8 cellular contexts compared by ENCODE assay signal in the genomic region with DNA sequence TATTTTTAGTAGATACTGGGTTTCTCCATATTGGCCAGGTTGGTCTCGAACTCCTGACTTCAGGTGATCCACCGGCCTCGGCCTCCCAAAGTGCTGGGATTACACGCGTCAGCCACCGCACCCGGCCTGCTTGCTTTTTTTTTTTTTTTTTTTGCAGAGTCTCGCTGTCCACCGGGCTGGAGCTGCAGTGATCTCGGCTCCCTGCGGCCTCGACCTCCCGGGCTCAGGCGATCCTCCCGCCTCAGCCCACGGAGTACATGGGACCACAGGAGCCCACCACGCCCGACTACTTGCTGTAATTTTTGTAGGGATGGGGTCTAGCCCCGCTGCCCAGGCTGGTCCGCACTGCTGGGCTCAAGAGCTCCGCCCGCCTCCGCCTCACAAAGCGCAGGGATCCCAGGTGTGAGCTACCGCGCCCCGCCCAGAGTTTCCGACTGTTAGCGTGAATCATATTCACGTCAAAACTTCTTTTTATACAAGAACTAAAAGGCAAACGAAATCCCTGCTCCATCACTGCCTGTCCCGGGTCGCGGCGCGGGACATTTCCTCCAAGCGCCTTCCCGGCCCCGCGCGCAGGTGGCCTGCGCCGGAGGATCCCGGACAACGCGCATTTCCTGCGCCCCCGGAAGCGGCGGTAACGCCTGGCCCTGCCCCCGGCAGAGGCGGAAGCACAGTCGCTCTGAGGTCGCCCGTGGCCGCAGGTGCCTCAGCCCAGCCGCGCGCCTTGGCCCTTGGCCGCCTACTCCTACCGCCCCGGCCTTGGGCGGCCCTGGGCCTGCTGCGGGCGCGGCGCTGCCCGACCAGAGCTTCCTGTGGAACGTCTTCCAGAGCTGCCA. TPM values are rescaled to one million over a fixed set of nuclear protein-coding genes. Genes with fewer than 3 reads are reported as not detected.
DNase-seq lines count a peak whose midpoint lies in the region; ATAC-seq, FAIRE-seq and TF ChIP-seq lines count a peak whose summit lies in the region.
"Not testable (repeated sequence)": the region's sequence is repeated elsewhere in the genome, so short reads cannot be mapped to it uniquely, and the experiment has no call there.

No MANE protein-coding gene starts in this region.

- not testable (repeated sequence) for H3K9me3 ChIP-seq in adipocyte (ENCODE audit: control insufficient read depth, low read length); tibial artery

- H3K27ac ChIP-seq in tibial artery, result peak overlapping the region; percentile 54

- H3K36me3 ChIP-seq in adipocyte (ENCODE audit: control insufficient read depth, insufficient read depth, low read length, severe bottlenecking); tibial artery: not testable (repeated sequence)

- not testable (repeated sequence) for H3K4me1 ChIP-seq in adipocyte (ENCODE audit: control insufficient read depth, insufficient read depth, low read length); tibial artery

- H3K27me3 ChIP-seq in adipocyte (replicated peaks; ENCODE audit: control insufficient read depth, insufficient read depth, low read length); tibial artery: not testable (repeated sequence)

- peak overlapping the region; percentile 51 for H3K9ac ChIP-seq in adipocyte (ENCODE audit: low read length)

- intact Hi-C loops in left cardiac atrium (cut with DNase I); tibial artery (cut with DNase I; ENCODE audit: low total_unique reads): not testable (repeated sequence)

- TF ChIP-seq CTCF in omental fat pad (IDR thresholded peaks at IDR 0.05); tibial artery (IDR thresholded peaks at IDR 0.05): not testable (repeated sequence)

- H3K4me3 ChIP-seq in adipocyte (ENCODE audit: low read length), result peak overlapping the region; percentile 70
- H3K4me3 ChIP-seq in tibial artery, result peak overlapping the region; percentile 49 to 55

- FAIRE-seq in GM18507 (lab: Jason Lieb, UNC), result peak; percentile 69

- DNase-seq in GM18507 (ENCODE audit: extremely low spot score, insufficient read length, low read depth); adipocyte (ENCODE audit: low read depth); left cardiac atrium; omental fat pad (ENCODE audit: low spot score); tibial artery: not testable (repeated sequence)
- DNase-seq in T-helper 2 cell, result peak in 3 of 5 experiments; percentile 26 to 53 (median 36)

- ATAC-seq in GM21786 (IDR thresholded peaks at IDR 0.05; ENCODE audit: unreplicated experiment) (peak; percentile 92), HG03342 (IDR thresholded peaks at IDR 0.05; ENCODE audit: unreplicated experiment) (peak; percentile 88), left cardiac atrium (peak; percentile 98 to 99), omental fat pad (ENCODE audit: low FRiP score) (peak; percentile 97)

RNA-seq across cellular contexts. Expression of a gene that starts 50.9 kb away (rescaled TPM):
- total RNA-seq in left cardiac atrium (100 to 1,000 TPM in 1 of 2 donors, 10 to 100 TPM in 1; 85.0 to 256 TPM), omental fat pad (1,000 to 10,000 TPM in 2 of 4 donors, 100 to 1,000 TPM in 2; 340 to 1,610 (median 888) TPM)
